ENCODE assay signal across 2 cellular contexts in the genomic region with DNA sequence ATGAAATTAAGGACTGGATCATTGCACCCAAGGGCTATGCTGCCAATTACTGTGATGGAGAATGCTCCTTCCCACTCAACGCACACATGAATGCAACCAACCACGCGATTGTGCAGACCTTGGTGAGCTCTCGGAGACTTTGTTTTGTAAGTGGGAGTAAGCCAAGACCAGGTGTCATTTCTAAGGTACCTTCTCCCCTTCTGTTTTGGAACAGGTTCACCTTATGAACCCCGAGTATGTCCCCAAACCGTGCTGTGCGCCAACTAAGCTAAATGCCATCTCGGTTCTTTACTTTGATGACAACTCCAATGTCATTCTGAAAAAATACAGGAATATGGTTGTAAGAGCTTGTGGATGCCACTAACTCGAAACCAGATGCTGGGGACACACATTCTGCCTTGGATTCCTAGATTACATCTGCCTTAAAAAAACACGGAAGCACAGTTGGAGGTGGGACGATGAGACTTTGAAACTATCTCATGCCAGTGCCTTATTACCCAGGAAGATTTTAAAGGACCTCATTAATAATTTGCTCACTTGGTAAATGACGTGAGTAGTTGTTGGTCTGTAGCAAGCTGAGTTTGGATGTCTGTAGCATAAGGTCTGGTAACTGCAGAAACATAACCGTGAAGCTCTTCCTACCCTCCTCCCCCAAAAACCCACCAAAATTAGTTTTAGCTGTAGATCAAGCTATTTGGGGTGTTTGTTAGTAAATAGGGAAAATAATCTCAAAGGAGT.
A peak's percentile ranks its signal among the peaks of the same experiment; 100 is the strongest.
TF ChIP-seq lines count a peak whose summit lies in the region.

No MANE protein-coding gene starts in this region.

TF ChIP-seq in HepG2, 621 proteins besides CTCF, POLR2A, EP300 and RAD21:
- TF ChIP-seq AGO2 (optimal IDR thresholded peaks at IDR 0.05; ENCODE audit: low read depth, low read length) (peak; percentile 29), RBM22 (optimal IDR thresholded peaks at IDR 0.05; ENCODE audit: low read length) (peak; percentile 94), ZFAT (CRISPR knock-in tag; conservative IDR thresholded peaks at IDR 0.05) (no peak), POLR2AphosphoS5 (IDR thresholded peaks at IDR 0.05; ENCODE audit: low read depth, low read length) (peak; percentile 16), ZFP41 (CRISPR knock-in tag; IDR thresholded peaks at IDR 0.05; ENCODE audit: borderline replicate concordance) (no peak), NFIC (IDR thresholded peaks at IDR 0.05; ENCODE audit: low read length) (0 out of 2 replicates have a peak, but pooled peaks have one; percentile 32), ZNF354B (CRISPR knock-in tag; IDR thresholded peaks at IDR 0.05) (no peak), POLR2G (IDR thresholded peaks at IDR 0.05; ENCODE audit: low read depth, low read length) (peak; percentile 50), ZNF562 (CRISPR knock-in tag; IDR thresholded peaks at IDR 0.05; ENCODE audit: borderline replicate concordance) (no peak), KMT2B (CRISPR knock-in tag; IDR thresholded peaks at IDR 0.05) (no peak), BCL6 (CRISPR knock-in tag; IDR thresholded peaks at IDR 0.05) (0 out of 2 replicates have a peak, but pooled peaks have one; percentile 25)
TF ChIP-seq in HepG2: peak in this region for 6.

TF ChIP-seq in endothelial cell of umbilical vein, 7 proteins besides CTCF, POLR2A, EP300 and RAD21:
- no peak for TF ChIP-seq GATA2 (IDR thresholded peaks at IDR 0.05; ENCODE audit: insufficient read depth, insufficient read length, low read depth, low read length)
- TF ChIP-seq EZH2 (IDR thresholded peaks at IDR 0.05; ENCODE audit: borderline replicate concordance, low read depth, low read length, severe bottlenecking): no peak
- no peak for TF ChIP-seq FOS (IDR thresholded peaks at IDR 0.05; ENCODE audit: borderline replicate concordance, insufficient read depth, low read length)
- no peak for TF ChIP-seq MYC (IDR thresholded peaks at IDR 0.05; ENCODE audit: low read depth, low read length)
- TF ChIP-seq POLR2AphosphoS5 (IDR thresholded peaks at IDR 0.05; ENCODE audit: insufficient read depth, low read depth, low read length): peak; percentile 7
- TF ChIP-seq, protein P1, sequence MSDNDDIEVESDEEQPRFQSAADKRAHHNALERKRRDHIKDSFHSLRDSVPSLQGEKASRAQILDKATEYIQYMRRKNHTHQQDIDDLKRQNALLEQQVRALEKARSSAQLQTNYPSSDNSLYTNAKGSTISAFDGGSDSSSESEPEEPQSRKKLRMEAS (IDR thresholded peaks at IDR 0.05; ENCODE audit: insufficient read depth, insufficient read length): no peak
